Comparison of ENCODE assay signal across 30 cellular contexts in genomic region chr3:10122724-10123123, GRCh38. TPM values are rescaled to one million over a fixed set of nuclear protein-coding genes. Genes with fewer than 3 reads are reported as not detected.
DNase-seq lines count a peak whose midpoint lies in the region; ATAC-seq and TF ChIP-seq lines count a peak whose summit lies in the region.
"Had no signal": no experiment of that assay in that cellular context is flagged by ENCODE, and none has a peak within 500 bp of the region (broad histone marks: within the 10 kb centered on the region; RNA-seq: fewer than 3 reads in every experiment).

No MANE protein-coding gene starts in this region.

- ATAC-seq in activated CD8-positive, alpha-beta memory T cell treated with anti-CD3 and anti-CD28 coated beads, Interleukin-2, amount 10 ng/mL, durations not matched to agents 7 days and 5 days: no peak
- no peak for ATAC-seq in activated naive CD8-positive, alpha-beta T cell treated with anti-CD3 and anti-CD28 coated beads, Interleukin-2, amount 50 U/mL, for 24 hours
- no peak for ATAC-seq in naive thymus-derived CD4-positive, alpha-beta T cell
- ATAC-seq in GM21447 (IDR thresholded peaks at IDR 0.05; ENCODE audit: unreplicated experiment): no peak
- ATAC-seq: left lobe of liver; stimulated activated naive CD8-positive, alpha-beta T cell treated with anti-CD3 and anti-CD28 coated beads, Interleukin-15, Interleukin-2, amounts not matched to agents 100 U/mL and 50 U/mL, for 24 hours had no signal

- peaks cover 23% of the 10 kb centered on the region for H3K36me3 ChIP-seq in CD8-positive, alpha-beta memory T cell (ENCODE audit: insufficient read depth, low read length)
- peaks cover 0 to 34% (median 0%) of the 10 kb centered on the region in 3 experiments for H3K36me3 ChIP-seq in naive thymus-derived CD4-positive, alpha-beta T cell (ENCODE audit: control insufficient read depth in 2 of 3, insufficient read depth in 3 of 3, low read length in 3 of 3)
- H3K36me3 ChIP-seq in adrenal gland (replicated peaks in 1 of 2): peaks cover 0 to 25% of the 10 kb centered on the region in 2 donors
- H3K36me3 ChIP-seq: uterus had no signal

- H3K27ac ChIP-seq in CD8-positive, alpha-beta memory T cell (ENCODE audit: low read depth, low read length): no peak overlapping the region
- peak overlapping the region; percentile 19 for H3K27ac ChIP-seq in naive thymus-derived CD4-positive, alpha-beta T cell (ENCODE audit: low read depth, low read length)
- no peak overlapping the region for H3K27ac ChIP-seq in adrenal gland
- H3K27ac ChIP-seq: epithelial cell of prostate, Peyer's patch, right atrium auricular region, uterus, WERI-Rb-1 had no signal

- H3K36me3 Mint-ChIP-seq in activated CD8-positive, alpha-beta memory T cell treated with anti-CD3 and anti-CD28 coated beads, Interleukin-2, amount 10 ng/mL, durations not matched to agents 7 days and 5 days: peaks cover 62% of the 10 kb centered on the region
- H3K36me3 Mint-ChIP-seq in CD8-positive, alpha-beta memory T cell: peaks cover 7 to 66% (median 25%) of the 10 kb centered on the region in 3 donors
- H3K36me3 Mint-ChIP-seq in activated naive CD8-positive, alpha-beta T cell treated with anti-CD3 and anti-CD28 coated beads, Interleukin-2, amount 50 U/mL, for 24 hours (ENCODE audit: low read depth): peaks cover 63% of the 10 kb centered on the region
- H3K36me3 Mint-ChIP-seq in naive thymus-derived CD4-positive, alpha-beta T cell: peaks cover 6 to 42% (median 35%) of the 10 kb centered on the region in 5 donors

- 69 to 82% (median 81%) methylated on average over 4 of the region's 4 CpGs for WGBS in adrenal gland, 4 donors

- no peak for TF ChIP-seq CTCF in adrenal gland (IDR thresholded peaks at IDR 0.05)

- H3K4me1 Mint-ChIP-seq in activated CD8-positive, alpha-beta memory T cell treated with anti-CD3 and anti-CD28 coated beads, Interleukin-2, amount 10 ng/mL, durations not matched to agents 7 days and 5 days: peaks cover 42% of the 10 kb centered on the region
- peaks cover 33 to 52% (median 49%) of the 10 kb centered on the region in 3 donors for H3K4me1 Mint-ChIP-seq in CD8-positive, alpha-beta memory T cell
- H3K4me1 Mint-ChIP-seq in activated naive CD8-positive, alpha-beta T cell treated with anti-CD3 and anti-CD28 coated beads, Interleukin-2, amount 50 U/mL, for 24 hours: peaks cover 39% of the 10 kb centered on the region
- peaks cover 29 to 60% (median 49%) of the 10 kb centered on the region in 7 donors for H3K4me1 Mint-ChIP-seq in naive thymus-derived CD4-positive, alpha-beta T cell

- H3K9me3 ChIP-seq in CD8-positive, alpha-beta memory T cell (ENCODE audit: low read length): no peaks in the 10 kb centered on the region
- H3K9me3 ChIP-seq in naive thymus-derived CD4-positive, alpha-beta T cell (ENCODE audit: control insufficient read depth in 2 of 3, low read length in 3 of 3): no peaks in the 10 kb centered on the region
- H3K9me3 ChIP-seq in adrenal gland (replicated peaks in 1 of 3): no peaks in the 10 kb centered on the region
- H3K9me3 ChIP-seq: Peyer's patch, right atrium auricular region, uterus had no signal

- TF ChIP-seq POLR2A in adrenal gland (IDR thresholded peaks at IDR 0.05): no peak

- no peak for DNase-seq in activated CD8-positive, alpha-beta memory T cell treated with anti-CD3 and anti-CD28 coated beads, Interleukin-2, amount 10 ng/mL, durations not matched to agents 7 days and 5 days
- no peak for DNase-seq in activated CD8-positive, alpha-beta memory T cell treated with anti-CD3 and anti-CD28 coated beads for 24 hours
- no peak for DNase-seq in CD8-positive, alpha-beta memory T cell
- DNase-seq in activated naive CD8-positive, alpha-beta T cell treated with anti-CD3 and anti-CD28 coated beads, Interleukin-2, amount 50 U/mL, for 24 hours: no peak
- no peak for DNase-seq in naive thymus-derived CD4-positive, alpha-beta T cell
- DNase-seq in kidney tubule cell (ENCODE audit: low spot score): no peak
- DNase-seq in adrenal gland: no peak
- DNase-seq: activated naive CD4-positive, alpha-beta T cell; AML-193; cortex of kidney; DMS 273 treated with DMSO at 0.1 percent for 48 hours; effector memory CD4-positive, alpha-beta T cell; NCI-H1092; NCI-H1694; NCI-H446; NCI-H748 treated with DMSO at 0.1 percent for 48 hours; Peyer's patch; SHP77; stimulated activated naive CD8-positive, alpha-beta T cell treated with anti-CD3 and anti-CD28 coated beads, Interleukin-15, Interleukin-2, amounts not matched to agents 100 U/mL and 50 U/mL, for 24 hours; T1000; uterus; WERI-Rb-1 had no signal

- no peaks in the 10 kb centered on the region for H3K27me3 ChIP-seq in CD8-positive, alpha-beta memory T cell (ENCODE audit: insufficient read depth, low read length, poor library complexity, severe bottlenecking)
- H3K27me3 ChIP-seq in naive thymus-derived CD4-positive, alpha-beta T cell (ENCODE audit: control insufficient read depth in 2 of 2, insufficient read depth in 2 of 2, low read length in 2 of 2): no peaks in the 10 kb centered on the region
- no peaks in the 10 kb centered on the region for H3K27me3 ChIP-seq in adrenal gland
- H3K27me3 ChIP-seq: Peyer's patch, right atrium auricular region, uterus had no signal

- POLR2A ChIA-PET in CD8-positive, alpha-beta memory T cell (lab: Charles Lee): no interaction called here
- POLR2A ChIA-PET in naive thymus-derived CD4-positive, alpha-beta T cell (lab: Charles Lee): interaction anchor here (0.6 kb wide), 1 partner anchor 164 kb away, joined by 3 read pairs; no protein-coding TSS in a partner anchor

- no peaks in the 10 kb centered on the region for H3K9me3 Mint-ChIP-seq in activated CD8-positive, alpha-beta memory T cell treated with anti-CD3 and anti-CD28 coated beads, Interleukin-2, amount 10 ng/mL, durations not matched to agents 7 days and 5 days (ENCODE audit: low read depth)
- no peaks in the 10 kb centered on the region for H3K9me3 Mint-ChIP-seq in CD8-positive, alpha-beta memory T cell
- H3K9me3 Mint-ChIP-seq in activated naive CD8-positive, alpha-beta T cell treated with anti-CD3 and anti-CD28 coated beads, Interleukin-2, amount 50 U/mL, for 24 hours: no peaks in the 10 kb centered on the region
- H3K9me3 Mint-ChIP-seq in naive thymus-derived CD4-positive, alpha-beta T cell: no peaks in the 10 kb centered on the region

- H3K27me3 Mint-ChIP-seq in activated CD8-positive, alpha-beta memory T cell treated with anti-CD3 and anti-CD28 coated beads, Interleukin-2, amount 10 ng/mL, durations not matched to agents 7 days and 5 days: no peaks in the 10 kb centered on the region
- H3K27me3 Mint-ChIP-seq in CD8-positive, alpha-beta memory T cell: no peaks in the 10 kb centered on the region
- H3K27me3 Mint-ChIP-seq in activated naive CD8-positive, alpha-beta T cell treated with anti-CD3 and anti-CD28 coated beads, Interleukin-2, amount 50 U/mL, for 24 hours: no peaks in the 10 kb centered on the region
- no peaks in the 10 kb centered on the region for H3K27me3 Mint-ChIP-seq in naive thymus-derived CD4-positive, alpha-beta T cell

- peak overlapping the region; percentile 9 for H3K27ac Mint-ChIP-seq in activated CD8-positive, alpha-beta memory T cell treated with anti-CD3 and anti-CD28 coated beads, Interleukin-2, amount 10 ng/mL, durations not matched to agents 7 days and 5 days
- peak overlapping the region in 6 of 8 donors; percentile 9 to 70 (median 38) for H3K27ac Mint-ChIP-seq in CD8-positive, alpha-beta memory T cell
- peak overlapping the region; percentile 23 for H3K27ac Mint-ChIP-seq in activated naive CD8-positive, alpha-beta T cell treated with anti-CD3 and anti-CD28 coated beads, Interleukin-2, amount 50 U/mL, for 24 hours
- peak overlapping the region; percentile 0 to 83 (median 54) for H3K27ac Mint-ChIP-seq in naive thymus-derived CD4-positive, alpha-beta T cell

- CTCF ChIA-PET in activated CD8-positive, alpha-beta memory T cell treated with anti-CD3 and anti-CD28 coated beads, Interleukin-2, amount 10 ng/mL, durations not matched to agents 7 days and 5 days (lab: Charles Lee): no interaction called here
- CTCF ChIA-PET in CD8-positive, alpha-beta memory T cell (lab: Charles Lee): no interaction called here
- CTCF ChIA-PET in naive thymus-derived CD4-positive, alpha-beta T cell (lab: Charles Lee): no interaction called here

- no peak overlapping the region for H3K4me3 Mint-ChIP-seq in activated CD8-positive, alpha-beta memory T cell treated with anti-CD3 and anti-CD28 coated beads, Interleukin-2, amount 10 ng/mL, durations not matched to agents 7 days and 5 days
- H3K4me3 Mint-ChIP-seq in CD8-positive, alpha-beta memory T cell: no peak overlapping the region
- no peak overlapping the region for H3K4me3 Mint-ChIP-seq in activated naive CD8-positive, alpha-beta T cell treated with anti-CD3 and anti-CD28 coated beads, Interleukin-2, amount 50 U/mL, for 24 hours
- H3K4me3 Mint-ChIP-seq in naive thymus-derived CD4-positive, alpha-beta T cell: peak overlapping the region in 3 of 10 donors; percentile 2 to 13 (median 5)

- intact Hi-C loops in naive thymus-derived CD4-positive, alpha-beta T cell (cut with micrococcal nuclease): no loop called here
- intact Hi-C loops in adrenal gland (cut with DNase I): no loop called here

- no peak overlapping the region for H3K4me3 ChIP-seq in CD8-positive, alpha-beta memory T cell (ENCODE audit: low read length)
- no peak overlapping the region for H3K4me3 ChIP-seq in naive thymus-derived CD4-positive, alpha-beta T cell (ENCODE audit: low read length)
- no peak overlapping the region for H3K4me3 ChIP-seq in adrenal gland
- H3K4me3 ChIP-seq: Peyer's patch, right atrium auricular region, smooth muscle cell, uterus had no signal

- peaks cover 11% of the 10 kb centered on the region for H3K4me1 ChIP-seq in CD8-positive, alpha-beta memory T cell (ENCODE audit: insufficient read depth, low read length)
- peaks cover 0 to 9% of the 10 kb centered on the region in 2 donors for H3K4me1 ChIP-seq in naive thymus-derived CD4-positive, alpha-beta T cell (ENCODE audit: control insufficient read depth in 2 of 2, insufficient read depth in 2 of 2, low read length in 2 of 2)
- H3K4me1 ChIP-seq in adrenal gland (replicated peaks in 1 of 2): peaks cover 0 to 5% of the 10 kb centered on the region in 2 donors

RNA-seq across cellular contexts. Expression of gene BRK1, which starts 7.2 kb away (rescaled TPM):
- total RNA-seq in activated CD8-positive, alpha-beta memory T cell treated with anti-CD3 and anti-CD28 coated beads, Interleukin-2, amount 10 ng/mL, durations not matched to agents 7 days and 5 days: 100 to 1,000 TPM in 1 of 2 experiments, 10 to 100 TPM in 1; 86.9 to 106 TPM
- 100 to 1,000 TPM; 105 to 106 TPM for total RNA-seq in CD8-positive, alpha-beta memory T cell
- 230 TPM for polyA plus RNA-seq in CD8-positive, alpha-beta memory T cell
- 100 to 1,000 TPM in 1 of 5 experiments, 10 to 100 TPM in 4; 40.9 to 117 (median 65.8) TPM for total RNA-seq in naive thymus-derived CD4-positive, alpha-beta T cell
- polyA plus RNA-seq in naive thymus-derived CD4-positive, alpha-beta T cell: 100 to 1,000 TPM; 212 to 256 TPM
- 100 to 1,000 TPM in 5 of 8 donors, 10 to 100 TPM in 3; 41.7 to 161 (median 109) TPM for total RNA-seq in adrenal gland
- 100 to 1,000 TPM in 1 of 3 donors, 10 to 100 TPM in 2; 78.2 to 171 (median 94.1) TPM for polyA plus RNA-seq in adrenal gland

RNA-seq across cellular contexts. Expression of gene FANCD2OS, which starts 14.7 kb away (rescaled TPM):
- total RNA-seq in activated CD8-positive, alpha-beta memory T cell treated with anti-CD3 and anti-CD28 coated beads, Interleukin-2, amount 10 ng/mL, durations not matched to agents 7 days and 5 days: not detected
- total RNA-seq in CD8-positive, alpha-beta memory T cell: not detected
- polyA plus RNA-seq in CD8-positive, alpha-beta memory T cell: not detected
- total RNA-seq in naive thymus-derived CD4-positive, alpha-beta T cell: not detected
- not detected for polyA plus RNA-seq in naive thymus-derived CD4-positive, alpha-beta T cell
- not detected for total RNA-seq in adrenal gland
- polyA plus RNA-seq in adrenal gland: not detected
- total RNA-seq: A673, cardiac septum, HT-29, left lobe of liver, Peyer's patch, right atrium auricular region, smooth muscle cell, uterus had no signal
- polyA plus RNA-seq: smooth muscle cell had no signal

RNA-seq across cellular contexts. Expression of gene VHL, which starts 18.9 kb away (rescaled TPM):
- total RNA-seq in activated CD8-positive, alpha-beta memory T cell treated with anti-CD3 and anti-CD28 coated beads, Interleukin-2, amount 10 ng/mL, durations not matched to agents 7 days and 5 days: 10 to 100 TPM; 68.2 to 75.7 TPM
- total RNA-seq in CD8-positive, alpha-beta memory T cell: 10 to 100 TPM; 38.5 to 38.6 TPM
- 36.4 TPM for polyA plus RNA-seq in CD8-positive, alpha-beta memory T cell
- total RNA-seq in naive thymus-derived CD4-positive, alpha-beta T cell: 10 to 100 TPM; 56.8 to 77.0 (median 67.0) TPM
- polyA plus RNA-seq in naive thymus-derived CD4-positive, alpha-beta T cell: 10 to 100 TPM; 16.7 to 34.6 TPM
- 10 to 100 TPM; 27.9 to 59.7 (median 44.5) TPM for total RNA-seq in adrenal gland
- 10 to 100 TPM; 22.3 to 29.9 (median 28.4) TPM for polyA plus RNA-seq in adrenal gland

RNA-seq across cellular contexts. Expression of gene IRAK2, which starts 42.0 kb away (rescaled TPM):
- total RNA-seq in activated CD8-positive, alpha-beta memory T cell treated with anti-CD3 and anti-CD28 coated beads, Interleukin-2, amount 10 ng/mL, durations not matched to agents 7 days and 5 days: 1 to 10 TPM; 3.0 to 9.1 TPM
- 1 to 10 TPM; 5.0 to 5.1 TPM for total RNA-seq in CD8-positive, alpha-beta memory T cell
- polyA plus RNA-seq in CD8-positive, alpha-beta memory T cell: 10.3 TPM
- total RNA-seq in naive thymus-derived CD4-positive, alpha-beta T cell: 1 to 10 TPM; 1.5 to 4.8 (median 2.3) TPM
- polyA plus RNA-seq in naive thymus-derived CD4-positive, alpha-beta T cell: 1 to 10 TPM; 2.3 to 3.8 TPM
- total RNA-seq in adrenal gland: 1 to 10 TPM; 2.5 to 8.7 (median 6.4) TPM
- polyA plus RNA-seq in adrenal gland: 1 to 10 TPM; 2.1 to 3.7 (median 2.3) TPM
